ENCODE assay signal across 13 cellular contexts in the genomic region with DNA sequence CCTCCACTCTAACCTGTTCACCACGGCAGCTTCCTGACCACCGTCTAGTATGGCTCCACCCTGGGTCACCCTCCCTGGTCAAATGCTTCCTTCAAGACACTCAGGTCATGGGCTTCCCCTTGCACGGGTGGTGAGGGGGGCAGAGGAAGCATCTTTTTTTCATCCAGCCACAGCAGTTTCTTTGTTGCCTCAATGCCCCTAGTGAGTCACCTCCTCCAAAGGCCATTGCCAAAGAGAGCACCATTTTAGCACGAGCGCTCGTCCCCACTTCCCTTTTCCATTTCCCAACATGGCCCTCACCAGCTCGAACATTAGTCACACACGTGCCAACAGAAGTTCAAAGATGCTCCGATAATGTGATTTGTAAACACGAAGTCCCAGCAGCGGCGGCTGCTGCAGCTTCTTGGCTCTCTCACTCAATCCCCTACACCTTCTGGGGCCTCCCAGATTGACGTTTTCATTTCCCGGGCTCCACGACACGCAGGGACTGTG.
DNase-seq lines count a peak whose midpoint lies in the region; ATAC-seq, FAIRE-seq and TF ChIP-seq lines count a peak whose summit lies in the region.
"Had no signal": no experiment of that assay in that cellular context is flagged by ENCODE, and none has a peak within 500 bp of the region (broad histone marks: within the 10 kb centered on the region; RNA-seq: fewer than 3 reads in every experiment).

No MANE protein-coding gene starts in this region.

- H3K4me3 ChIP-seq in astrocyte of the spinal cord (ENCODE audit: low read depth, low read length) (no peak overlapping the region), tibial artery (no peak overlapping the region), neuronal stem cell (ENCODE audit: low read length in 2 of 2) (no peak overlapping the region)
- H3K4me3 ChIP-seq: A549, thoracic aorta had no signal

- H3K36me3 Mint-ChIP-seq in activated CD8-positive, alpha-beta T cell treated with anti-CD3 and anti-CD28 coated beads for 36 hours (ENCODE audit: low read depth) = no peaks in the 10 kb centered on the region
- no peaks in the 10 kb centered on the region for H3K36me3 Mint-ChIP-seq in activated CD8-positive, alpha-beta T cell treated with anti-CD3 and anti-CD28 coated beads, Interleukin-2, amount 10 ng/mL, durations not matched to agents 7 days and 5 days (ENCODE audit: low read depth)
- H3K36me3 Mint-ChIP-seq in memory B cell = no peaks in the 10 kb centered on the region
- H3K36me3 Mint-ChIP-seq: IgD-negative memory B cell had no signal

- no peak overlapping the region for H3K9ac ChIP-seq in neuronal stem cell (ENCODE audit: low read depth, low read length, poor library complexity)

- no peak overlapping the region for H3K27ac ChIP-seq in tibial artery
- H3K27ac ChIP-seq in neuronal stem cell (replicated peaks; ENCODE audit: low read length) = no peak overlapping the region
- H3K27ac ChIP-seq: A549, thoracic aorta had no signal

- no peaks in the 10 kb centered on the region for H3K79me1 ChIP-seq in neuronal stem cell (ENCODE audit: low read depth, low read length)

- H3K36me3 ChIP-seq in tibial artery = no peaks in the 10 kb centered on the region
- H3K36me3 ChIP-seq in neuronal stem cell (replicated peaks in 1 of 2; ENCODE audit: control insufficient read depth in 2 of 2, insufficient read depth in 2 of 2, low read length in 2 of 2) = no peaks in the 10 kb centered on the region
- H3K36me3 ChIP-seq: thoracic aorta had no signal

- H3K27ac Mint-ChIP-seq in activated CD8-positive, alpha-beta T cell treated with anti-CD3 and anti-CD28 coated beads for 36 hours = peak overlapping the region; percentile 69
- no peak overlapping the region for H3K27ac Mint-ChIP-seq in activated CD8-positive, alpha-beta T cell treated with anti-CD3 and anti-CD28 coated beads, Interleukin-2, amount 10 ng/mL, durations not matched to agents 7 days and 5 days
- peak overlapping the region; percentile 54 for H3K27ac Mint-ChIP-seq in memory B cell
- H3K27ac Mint-ChIP-seq: HFFc6, IgD-negative memory B cell had no signal

- H3K4me3 Mint-ChIP-seq in activated CD8-positive, alpha-beta T cell treated with anti-CD3 and anti-CD28 coated beads for 36 hours = no peak overlapping the region
- H3K4me3 Mint-ChIP-seq in activated CD8-positive, alpha-beta T cell treated with anti-CD3 and anti-CD28 coated beads, Interleukin-2, amount 10 ng/mL, durations not matched to agents 7 days and 5 days = no peak overlapping the region
- peak overlapping the region; percentile 55 for H3K4me3 Mint-ChIP-seq in memory B cell
- H3K4me3 Mint-ChIP-seq: HFFc6 had no signal

- ATAC-seq in activated CD8-positive, alpha-beta T cell treated with anti-CD3 and anti-CD28 coated beads for 36 hours = peak; percentile 75
- no peak for ATAC-seq in activated CD8-positive, alpha-beta T cell treated with anti-CD3 and anti-CD28 coated beads, Interleukin-2, amount 10 ng/mL, durations not matched to agents 7 days and 5 days
- peak; percentile 11 for ATAC-seq in memory B cell (ENCODE audit: low read depth)
- ATAC-seq: A549, PC-3 had no signal

- in situ Hi-C loops in astrocyte of the spinal cord (cut with HindIII; ENCODE audit: low sequenced_read_pairs) = no loop called here

- no peak overlapping the region for H2BK5ac ChIP-seq in neuronal stem cell (ENCODE audit: low read length)

- no peak overlapping the region for H3K4ac ChIP-seq in neuronal stem cell (ENCODE audit: low read length)

- no peak overlapping the region for H2BK12ac ChIP-seq in neuronal stem cell (ENCODE audit: low read length)

- peaks cover 18% of the 10 kb centered on the region for H3K4me1 Mint-ChIP-seq in activated CD8-positive, alpha-beta T cell treated with anti-CD3 and anti-CD28 coated beads for 36 hours (ENCODE audit: low read depth)
- peaks cover 14% of the 10 kb centered on the region for H3K4me1 Mint-ChIP-seq in activated CD8-positive, alpha-beta T cell treated with anti-CD3 and anti-CD28 coated beads, Interleukin-2, amount 10 ng/mL, durations not matched to agents 7 days and 5 days (ENCODE audit: low read depth)
- peaks cover 21% of the 10 kb centered on the region for H3K4me1 Mint-ChIP-seq in memory B cell

- H3K9me3 ChIP-seq in tibial artery (peaks cover 0 to 9% (median 0%) of the 10 kb centered on the region in 3 donors), neuronal stem cell (replicated peaks in 1 of 2; ENCODE audit: control insufficient read depth in 2 of 2, insufficient read depth in 1 of 2, low read depth in 1 of 2, low read length in 2 of 2) (peaks cover 0 to 2% of the 10 kb centered on the region in 2 donors)
- H3K9me3 ChIP-seq: thoracic aorta had no signal

- WGBS in neuronal stem cell (ENCODE audit: extremely low coverage in 2 of 2, insufficient read length in 2 of 2, insufficient replicate concordance in 1 of 2), 2 donors = no CpG with 5 or more reads among the region's 16 CpGs

- no peak overlapping the region for H3K4me2 ChIP-seq in neuronal stem cell (ENCODE audit: insufficient read depth, low read length, poor library complexity, severe bottlenecking)
- H3K4me2 ChIP-seq: A549 had no signal

- H4K91ac ChIP-seq in neuronal stem cell (ENCODE audit: low read depth, low read length, poor library complexity) = no peak overlapping the region

- H3K9me3 Mint-ChIP-seq in activated CD8-positive, alpha-beta T cell treated with anti-CD3 and anti-CD28 coated beads for 36 hours = peaks cover 5% of the 10 kb centered on the region
- H3K9me3 Mint-ChIP-seq in activated CD8-positive, alpha-beta T cell treated with anti-CD3 and anti-CD28 coated beads, Interleukin-2, amount 10 ng/mL, durations not matched to agents 7 days and 5 days (ENCODE audit: insufficient read depth) = peaks cover 8% of the 10 kb centered on the region
- peaks cover 7% of the 10 kb centered on the region for H3K9me3 Mint-ChIP-seq in memory B cell

- no peak overlapping the region for H2BK120ac ChIP-seq in neuronal stem cell (ENCODE audit: low read depth, low read length)

- no peaks in the 10 kb centered on the region for H3K27me3 ChIP-seq in tibial artery
- no peaks in the 10 kb centered on the region for H3K27me3 ChIP-seq in neuronal stem cell (ENCODE audit: control insufficient read depth in 3 of 3, insufficient read depth in 3 of 3, low read depth in 1 of 3, low read length in 3 of 3)

- FAIRE-seq in H54 (lab: Jason Lieb, UNC) = no peak
- FAIRE-seq: A549 had no signal

- no peaks in the 10 kb centered on the region for H3K27me3 Mint-ChIP-seq in activated CD8-positive, alpha-beta T cell treated with anti-CD3 and anti-CD28 coated beads for 36 hours
- H3K27me3 Mint-ChIP-seq in activated CD8-positive, alpha-beta T cell treated with anti-CD3 and anti-CD28 coated beads, Interleukin-2, amount 10 ng/mL, durations not matched to agents 7 days and 5 days (ENCODE audit: low read depth) = peaks cover 2% of the 10 kb centered on the region
- peaks cover 4% of the 10 kb centered on the region for H3K27me3 Mint-ChIP-seq in memory B cell

- H3K18ac ChIP-seq in neuronal stem cell (ENCODE audit: low read length) = no peak overlapping the region

- no peak overlapping the region for H4K8ac ChIP-seq in neuronal stem cell (ENCODE audit: low read depth, low read length)

- intact Hi-C loops in activated CD8-positive, alpha-beta T cell treated with anti-CD3 and anti-CD28 coated beads for 36 hours (cut with micrococcal nuclease) = no loop called here
- intact Hi-C loops in tibial artery (cut with DNase I; ENCODE audit: low total_unique reads) = no loop called here

- no peak overlapping the region for H2BK15ac ChIP-seq in neuronal stem cell (ENCODE audit: low read length)

- no peak overlapping the region for H3K23ac ChIP-seq in neuronal stem cell (ENCODE audit: low read depth, low read length, poor library complexity)

- H3K4me1 ChIP-seq in tibial artery (peaks cover 0 to 7% (median 0%) of the 10 kb centered on the region in 4 donors), neuronal stem cell (ENCODE audit: control insufficient read depth in 2 of 2, insufficient read depth in 1 of 2, low read depth in 1 of 2, low read length in 2 of 2) (peaks cover 0 to 9% of the 10 kb centered on the region in 2 donors)
- H3K4me1 ChIP-seq: A549 had no signal

- DNase-seq in activated CD8-positive, alpha-beta T cell treated with anti-CD3 and anti-CD28 coated beads for 36 hours = peak; percentile 62
- DNase-seq in activated CD8-positive, alpha-beta T cell treated with anti-CD3 and anti-CD28 coated beads, Interleukin-2, amount 10 ng/mL, durations not matched to agents 7 days and 5 days = no peak
- DNase-seq in astrocyte of the spinal cord (ENCODE audit: low read depth, low spot score) (peak; percentile 17), memory B cell (ENCODE audit: low spot score in 2 of 2) (no peak), tibial artery (peak; percentile 63 to 79), H54 (ENCODE audit: insufficient read length, low spot score) (no peak), neuronal stem cell (ENCODE audit: low spot score) (no peak)
- no peak for DNase-seq in activated CD4-positive, alpha-beta T cell treated with anti-CD3 and anti-CD28 coated beads for 1 hour
- DNase-seq: HFFc6, PC-3 had no signal

- no peak overlapping the region for H2AK5ac ChIP-seq in neuronal stem cell (ENCODE audit: low read depth, low read length)

- TF ChIP-seq CTCF in activated CD8-positive, alpha-beta T cell treated with anti-CD3 and anti-CD28 coated beads for 36 hours (IDR thresholded peaks at IDR 0.05) = no peak
- no peak for TF ChIP-seq CTCF in astrocyte of the spinal cord (IDR thresholded peaks at IDR 0.05; ENCODE audit: low read depth, low read length)
- TF ChIP-seq CTCF in tibial artery (IDR thresholded peaks at IDR 0.05) = no peak

- no peak overlapping the region for H3K14ac ChIP-seq in neuronal stem cell (ENCODE audit: low read length)

- POLR2A ChIA-PET in activated CD8-positive, alpha-beta T cell treated with anti-CD3 and anti-CD28 coated beads for 36 hours (lab: Charles Lee) = interaction anchor here (1.2 kb wide), 1 partner anchor 11 kb away, joined by 3 read pairs; no protein-coding TSS in a partner anchor
- POLR2A ChIA-PET in activated CD8-positive, alpha-beta T cell treated with anti-CD3 and anti-CD28 coated beads, Interleukin-2, amount 10 ng/mL, durations not matched to agents 7 days and 5 days (lab: Charles Lee) = no interaction called here

- CTCF ChIA-PET in activated CD8-positive, alpha-beta T cell treated with anti-CD3 and anti-CD28 coated beads for 36 hours (lab: Charles Lee) = no interaction called here
- CTCF ChIA-PET in activated CD8-positive, alpha-beta T cell treated with anti-CD3 and anti-CD28 coated beads, Interleukin-2, amount 10 ng/mL, durations not matched to agents 7 days and 5 days (lab: Charles Lee) = no interaction called here

- H2AFZ ChIP-seq in neuronal stem cell (ENCODE audit: low read length) = no peak overlapping the region

- TF ChIP-seq POLR2A in H54 (IDR thresholded peaks at IDR 0.05; ENCODE audit: low read depth, low read length) = no peak

Comparison
In these comparisons a context has a peak if more than half of its experiments do, and no peak if none do; other contexts are left out.
1. DNase-seq: peak in activated CD8-positive, alpha-beta T cell treated with anti-CD3 and anti-CD28 coated beads for 36 hours (single experiment), astrocyte of the spinal cord (single experiment) and tibial artery (2 of 2); none in activated CD8-positive, alpha-beta T cell treated with anti-CD3 and anti-CD28 coated beads, Interleukin-2, amount 10 ng/mL, durations not matched to agents 7 days and 5 days (single experiment), memory B cell (0 of 2), H54 (single experiment), neuronal stem cell (single experiment) and activated CD4-positive, alpha-beta T cell treated with anti-CD3 and anti-CD28 coated beads for 1 hour (single experiment).